19 cellular contexts compared by ENCODE assay signal in genomic region chr1:153552335-153552734, GRCh38. TPM values are rescaled to one million over a fixed set of nuclear protein-coding genes. Genes with fewer than 3 reads are reported as not detected.
A peak's percentile ranks its signal among the peaks of the same experiment; 100 is the strongest.
DNase-seq lines count a peak whose midpoint lies in the region; ATAC-seq, FAIRE-seq and TF ChIP-seq lines count a peak whose summit lies in the region.
"Had no signal": no experiment of that assay in that cellular context is flagged by ENCODE, and none has a peak within 500 bp of the region (broad histone marks: within the 10 kb centered on the region; RNA-seq: fewer than 3 reads in every experiment).

No MANE protein-coding gene starts in this region.

- no peaks in the 10 kb centered on the region for H3K9me2 ChIP-seq in HCT116 (ENCODE audit: insufficient read depth)

- TF ChIP-seq CTCF in HCT116 (IDR thresholded peaks at IDR 0.05 in 2 of 3, conservative IDR thresholded peaks at IDR 0.05 in 1 of 3; ENCODE audit: borderline replicate concordance in 1 of 3, insufficient read depth in 1 of 3, low read depth in 2 of 3, low read length in 2 of 3) (peak in 2 of 3 experiments; percentile 36 to 46; a peak in 4 of 6 replicates), brain microvascular endothelial cell (IDR thresholded peaks at IDR 0.05; ENCODE audit: low read depth, low read length, missing control alignments) (peak; percentile 25)

- H4K91ac ChIP-seq in trophoblast cell (ENCODE audit: low read depth, low read length) = peak overlapping the region; percentile 37

- H3K4me3 ChIP-seq in HCT116 (replicated peaks in 1 of 2; ENCODE audit: low read depth in 1 of 2, low read length in 2 of 2) (no peak overlapping the region), brain microvascular endothelial cell (ENCODE audit: low read depth, low read length) (no peak overlapping the region), trophoblast cell (ENCODE audit: low read depth, low read length) (no peak overlapping the region), small intestine (ENCODE audit: low read depth in 1 of 2, low read length in 2 of 2) (no peak overlapping the region)
- H3K4me3 ChIP-seq: body of pancreas, MG63, sigmoid colon had no signal

- H3K9me3 ChIP-seq in HCT116 (ENCODE audit: control insufficient read depth in 1 of 2, insufficient read depth in 1 of 2, low read depth in 1 of 2, low read length in 2 of 2) (no peaks in the 10 kb centered on the region), trophoblast cell (ENCODE audit: insufficient read depth, low read depth, low read length) (no peaks in the 10 kb centered on the region), small intestine (ENCODE audit: control insufficient read depth, low read depth) (no peaks in the 10 kb centered on the region)
- H3K9me3 ChIP-seq: body of pancreas, MG63, sigmoid colon had no signal

- H3K4ac ChIP-seq in trophoblast cell (ENCODE audit: low read depth, low read length) = no peak overlapping the region

- H3K9ac ChIP-seq in HCT116 (ENCODE audit: low read length) (peak overlapping the region; percentile 20; the same call in 1 of the 2 replicates), trophoblast cell (ENCODE audit: low read length) (no peak overlapping the region)

- H3K79me1 ChIP-seq in trophoblast cell (ENCODE audit: low read length) = peaks cover 49% of the 10 kb centered on the region

- POLR2A ChIA-PET in HCT116 (lab: Charles Lee) = interaction anchor here (1.1 to 8.1 kb wide), 5 partner anchors 9 to 46 kb away, joined by 3 to 78 read pairs (median 8); partner anchors contain the start of genes S100A2 and S100A6
- POLR2A ChIA-PET in activated CD4-positive, alpha-beta memory T cell treated with anti-CD3 and anti-CD28 coated beads, Interleukin-2, amount 10 ng/mL, durations not matched to agents 7 days and 5 days (lab: Charles Lee) = interaction anchor here (0.9 to 2.6 kb wide), 5 partner anchors 8 to 20 kb away, joined by 3 to 13 read pairs (median 4); partner anchors contain the start of gene S100A5

- H4K20me1 ChIP-seq in HCT116 (ENCODE audit: insufficient read depth) = no peaks in the 10 kb centered on the region

- no CpG with 5 or more reads among the region's 8 CpGs for WGBS in trophoblast cell (ENCODE audit: extremely low coverage, insufficient coverage, insufficient read length)
- 85 to 92% (median 87%) methylated on average over 8 of the region's 8 CpGs for WGBS in small intestine, 3 donors

- no peaks in the 10 kb centered on the region for H3K36me3 Mint-ChIP-seq in activated CD4-positive, alpha-beta memory T cell treated with anti-CD3 and anti-CD28 coated beads, Interleukin-2, amount 10 ng/mL, durations not matched to agents 7 days and 5 days (ENCODE audit: low read depth)

- no peaks in the 10 kb centered on the region for H3K9me3 Mint-ChIP-seq in activated CD4-positive, alpha-beta memory T cell treated with anti-CD3 and anti-CD28 coated beads, Interleukin-2, amount 10 ng/mL, durations not matched to agents 7 days and 5 days
- H3K9me3 Mint-ChIP-seq: activated CD4-positive, alpha-beta T cell treated with anti-CD3 and anti-CD28 coated beads, Interleukin-2, amount 10 ng/mL, durations not matched to agents 7 days and 5 days had no signal

- peak; percentile 54 for ATAC-seq in HCT116
- ATAC-seq: body of pancreas, Panc1 had no signal

- TF ChIP-seq RAD21 in HCT116 (IDR thresholded peaks at IDR 0.05; ENCODE audit: low read depth) = no peak

- H3K27ac ChIP-seq in HCT116 (ENCODE audit: low read depth, low read length) = no peak overlapping the region
- H3K27ac ChIP-seq in brain microvascular endothelial cell = no peak overlapping the region
- no peak overlapping the region for H3K27ac ChIP-seq in trophoblast cell (ENCODE audit: low read depth, low read length)
- H3K27ac ChIP-seq in small intestine (ENCODE audit: low read depth in 1 of 2, low read length in 1 of 2) = no peak overlapping the region
- H3K27ac ChIP-seq: body of pancreas had no signal

- in situ Hi-C loops in brain microvascular endothelial cell (cut with HindIII; ENCODE audit: low pct_ligation_motif_present, low sequenced_read_pairs) = no loop called here

- H3K27me3 ChIP-seq in HCT116 (ENCODE audit: insufficient read depth, low read length) = no peaks in the 10 kb centered on the region
- H3K27me3 ChIP-seq in brain microvascular endothelial cell (replicated peaks) = no peaks in the 10 kb centered on the region
- H3K27me3 ChIP-seq in trophoblast cell (ENCODE audit: insufficient read depth, low read length) = no peaks in the 10 kb centered on the region
- H3K27me3 ChIP-seq in small intestine (ENCODE audit: control insufficient read depth in 2 of 2, insufficient read depth in 2 of 2, low read length in 2 of 2) = no peaks in the 10 kb centered on the region
- H3K27me3 ChIP-seq: body of pancreas, MG63, sigmoid colon had no signal

- CTCF ChIA-PET in HCT116 (lab: Charles Lee) = interaction anchor here (1.0 to 2.6 kb wide), 5 partner anchors 9 to 41 kb away, joined by 3 to 11 read pairs (median 3); no protein-coding TSS in a partner anchor
- CTCF ChIA-PET in activated CD4-positive, alpha-beta memory T cell treated with anti-CD3 and anti-CD28 coated beads, Interleukin-2, amount 10 ng/mL, durations not matched to agents 7 days and 5 days (lab: Charles Lee) = interaction anchor here (0.9 to 3.1 kb wide), 3 partner anchors 9 to 20 kb away, joined by 3 to 15 read pairs (median 9); no protein-coding TSS in a partner anchor

- H3K36me3 ChIP-seq in HCT116 (ENCODE audit: control insufficient read depth in 1 of 2, insufficient read depth in 2 of 2, low read length in 2 of 2) (no peaks in the 10 kb centered on the region), brain microvascular endothelial cell (replicated peaks) (no peaks in the 10 kb centered on the region), trophoblast cell (ENCODE audit: control insufficient read depth in 1 of 2, insufficient read depth in 2 of 2, low read length in 2 of 2) (no peaks in the 10 kb centered on the region), small intestine (ENCODE audit: control insufficient read depth in 2 of 2, insufficient read depth in 2 of 2, low read length in 2 of 2) (no peaks in the 10 kb centered on the region)
- H3K36me3 ChIP-seq: MG63, sigmoid colon had no signal

- H3K4me1 ChIP-seq in HCT116 (ENCODE audit: control insufficient read depth in 1 of 2, insufficient read depth in 2 of 2, low read length in 2 of 2) = peaks cover 45 to 73% of the 10 kb centered on the region in 2 experiments
- H3K4me1 ChIP-seq in trophoblast cell (ENCODE audit: control insufficient read depth in 1 of 2, insufficient read depth in 2 of 2, low read length in 2 of 2) = peaks cover 49 to 52% of the 10 kb centered on the region in 2 experiments
- peaks cover 0 to 10% of the 10 kb centered on the region in 2 donors for H3K4me1 ChIP-seq in small intestine (ENCODE audit: control insufficient read depth in 2 of 2, insufficient read depth in 1 of 2, low read depth in 1 of 2, low read length in 1 of 2)

- intact Hi-C loops in HCT116 (cut with micrococcal nuclease) = no loop called here

- RAD21 ChIA-PET in HCT116 (lab: Charles Lee; ENCODE audit: low non-redundant PET in 1 of 2, low total read pairs in 2 of 2, uncharacterized antibody in 2 of 2, unreplicated experiment in 2 of 2) = interaction anchor here in 1 of 2 experiments (0.6 kb wide), 1 partner anchor 20 kb away, joined by 3 read pairs; no protein-coding TSS in a partner anchor

- no peak overlapping the region for H4K8ac ChIP-seq in trophoblast cell (ENCODE audit: low read depth, low read length)

- H3K23ac ChIP-seq in trophoblast cell (ENCODE audit: low read length) = no peak overlapping the region

- no peak for FAIRE-seq in small intestine (lab: Jason Lieb, UNC)
- FAIRE-seq: G401.6 had no signal

- H2BK120ac ChIP-seq in trophoblast cell (ENCODE audit: insufficient read depth, low read length, poor library complexity) = no peak overlapping the region

- no TSS peak for BruUV-seq in HCT116 (replicated peaks; lab: Mats Ljungman, UMichigan)

- H3K79me2 ChIP-seq in HCT116 (ENCODE audit: insufficient read depth, low read length) = no peaks in the 10 kb centered on the region
- H3K79me2 ChIP-seq in trophoblast cell (ENCODE audit: control insufficient read depth, insufficient read depth, low read length, poor library complexity) = peaks cover 14% of the 10 kb centered on the region

- H2AK5ac ChIP-seq in trophoblast cell (ENCODE audit: low read length) = no peak overlapping the region

- H3K4me1 Mint-ChIP-seq in activated CD4-positive, alpha-beta memory T cell treated with anti-CD3 and anti-CD28 coated beads, Interleukin-2, amount 10 ng/mL, durations not matched to agents 7 days and 5 days = peaks cover 31% of the 10 kb centered on the region

- no peak overlapping the region for H3K27ac Mint-ChIP-seq in activated CD4-positive, alpha-beta memory T cell treated with anti-CD3 and anti-CD28 coated beads, Interleukin-2, amount 10 ng/mL, durations not matched to agents 7 days and 5 days
- H3K27ac Mint-ChIP-seq: activated CD4-positive, alpha-beta T cell treated with anti-CD3 and anti-CD28 coated beads, Interleukin-2, amount 10 ng/mL, durations not matched to agents 7 days and 5 days had no signal

- peaks cover 3% of the 10 kb centered on the region for H3K27me3 Mint-ChIP-seq in activated CD4-positive, alpha-beta memory T cell treated with anti-CD3 and anti-CD28 coated beads, Interleukin-2, amount 10 ng/mL, durations not matched to agents 7 days and 5 days
- H3K27me3 Mint-ChIP-seq: activated CD4-positive, alpha-beta T cell treated with anti-CD3 and anti-CD28 coated beads, Interleukin-2, amount 10 ng/mL, durations not matched to agents 7 days and 5 days had no signal

- H2BK12ac ChIP-seq in trophoblast cell (ENCODE audit: low read length) = no peak overlapping the region

- H4K12ac ChIP-seq in trophoblast cell (ENCODE audit: low read depth, low read length) = no peak overlapping the region

- DNase-seq in HCT116 (ENCODE audit: low read depth, low spot score) = no peak
- DNase-seq in brain microvascular endothelial cell = no peak
- DNase-seq in trophoblast cell = no peak
- DNase-seq in small intestine = no peak
- DNase-seq in EL = no peak
- no peak for DNase-seq in activated CD4-positive, alpha-beta memory T cell treated with anti-CD3 and anti-CD28 coated beads, Interleukin-2, amount 10 ng/mL, durations not matched to agents 7 days and 5 days
- DNase-seq: activated CD4-positive, alpha-beta T cell treated with anti-CD3 and anti-CD28 coated beads, Interleukin-2, amount 10 ng/mL, durations not matched to agents 7 days and 5 days; activated naive CD4-positive, alpha-beta T cell treated with anti-CD3 and anti-CD28 coated beads, Interleukin-2, amount 50 U/mL, for 16 hours; body of pancreas; COR-L47; MG63; NCI-H226 had no signal

- no peak overlapping the region for H3K4me3 Mint-ChIP-seq in activated CD4-positive, alpha-beta memory T cell treated with anti-CD3 and anti-CD28 coated beads, Interleukin-2, amount 10 ng/mL, durations not matched to agents 7 days and 5 days
- H3K4me3 Mint-ChIP-seq: activated CD4-positive, alpha-beta T cell treated with anti-CD3 and anti-CD28 coated beads, Interleukin-2, amount 10 ng/mL, durations not matched to agents 7 days and 5 days had no signal

- no peak overlapping the region for H2BK5ac ChIP-seq in trophoblast cell (ENCODE audit: low read depth, low read length, poor library complexity)

- peak overlapping the region; percentile 42; the same call in 1 of the 2 replicates for H3K4me2 ChIP-seq in HCT116 (ENCODE audit: low read length)
- H3K4me2 ChIP-seq in trophoblast cell (ENCODE audit: low read length) = no peak overlapping the region

- no peak overlapping the region for H3K14ac ChIP-seq in trophoblast cell (ENCODE audit: low read length)

- no peak overlapping the region for H2AFZ ChIP-seq in HCT116 (ENCODE audit: low read depth, low read length, poor library complexity, severe bottlenecking)
- H2AFZ ChIP-seq in trophoblast cell (ENCODE audit: insufficient read depth, low read length, poor library complexity) = no peak overlapping the region

- TF ChIP-seq POLR2A in HCT116 (IDR thresholded peaks at IDR 0.05; ENCODE audit: borderline replicate concordance, extremely low read depth, insufficient read depth, insufficient read length) = no peak

- no peak overlapping the region for H3K18ac ChIP-seq in trophoblast cell (ENCODE audit: low read length)

RNA-seq across cellular contexts. Expression of gene S100A3, which starts 3.3 kb away (rescaled TPM):
- total RNA-seq in HCT116 (2021; ENCODE audit: unreplicated experiment) = 4.2 TPM
- 5.2 and 7.9 TPM in 2 replicates for polyA plus RNA-seq in HCT116 (2012)
- 29.8 and 31.8 TPM in 2 replicates for polyA plus RNA-seq in trophoblast cell (2013)
- 1 to 10 TPM in 2 of 3 donors, not detected in 1; 2.1 to 4.3 TPM for polyA plus RNA-seq in small intestine
- not detected for total RNA-seq in activated CD4-positive, alpha-beta memory T cell treated with anti-CD3 and anti-CD28 coated beads, Interleukin-2, amount 10 ng/mL, durations not matched to agents 7 days and 5 days
- total RNA-seq: activated CD4-positive, alpha-beta T cell treated with anti-CD3 and anti-CD28 coated beads, Interleukin-2, amount 10 ng/mL, durations not matched to agents 7 days and 5 days; body of pancreas had no signal

RNA-seq across cellular contexts. Expression of gene S100A4, which starts 6.7 kb away (rescaled TPM):
- total RNA-seq in HCT116 (2021; ENCODE audit: unreplicated experiment) = 384 TPM
- polyA plus RNA-seq in HCT116 (2012) = 374 and 390 TPM in 2 replicates
- 154 and 165 TPM in 2 replicates for polyA plus RNA-seq in trophoblast cell (2013)
- 100 to 1,000 TPM in 2 of 3 donors, 10 to 100 TPM in 1; 49.6 to 230 (median 108) TPM for polyA plus RNA-seq in small intestine
- total RNA-seq in activated CD4-positive, alpha-beta memory T cell treated with anti-CD3 and anti-CD28 coated beads, Interleukin-2, amount 10 ng/mL, durations not matched to agents 7 days and 5 days = 1,000 to 10,000 TPM; 1,297 to 1,322 TPM

RNA-seq across cellular contexts. Expression of gene S100A5, which starts 11.6 kb away (rescaled TPM):
- total RNA-seq in HCT116 (2021; ENCODE audit: unreplicated experiment) = 6.0 TPM
- 4.3 and 5.1 TPM in 2 replicates for polyA plus RNA-seq in HCT116 (2012)
- polyA plus RNA-seq in trophoblast cell (2013) = 0.37 and 0.40 TPM in 2 replicates
- under 1 TPM in 1 of 3 donors, not detected in 2; 0.18 TPM for polyA plus RNA-seq in small intestine
- total RNA-seq in activated CD4-positive, alpha-beta memory T cell treated with anti-CD3 and anti-CD28 coated beads, Interleukin-2, amount 10 ng/mL, durations not matched to agents 7 days and 5 days = 1 to 10 TPM; 2.2 to 4.7 TPM
- total RNA-seq: body of pancreas, dermis microvascular lymphatic vessel endothelial cell, lower leg skin, omental fat pad, sigmoid colon, subcutaneous adipose tissue had no signal
- polyA plus RNA-seq: sigmoid colon had no signal

RNA-seq across cellular contexts. Expression of gene S100A2, which starts 13.3 kb away (rescaled TPM):
- total RNA-seq in HCT116 (2021; ENCODE audit: unreplicated experiment) = 24.8 TPM
- 62.5 and 80.9 TPM in 2 replicates for polyA plus RNA-seq in HCT116 (2012)
- polyA plus RNA-seq in trophoblast cell (2013) = 6.5 and 6.7 TPM in 2 replicates
- polyA plus RNA-seq in small intestine = 1 to 10 TPM; 3.6 to 9.8 (median 5.4) TPM
- total RNA-seq in activated CD4-positive, alpha-beta memory T cell treated with anti-CD3 and anti-CD28 coated beads, Interleukin-2, amount 10 ng/mL, durations not matched to agents 7 days and 5 days = 1 to 10 TPM in 1 of 2 experiments, under 1 TPM in 1; 0.85 to 1.2 TPM
- total RNA-seq: body of pancreas had no signal

RNA-seq across cellular contexts. Expression of gene S100A6, which starts 16.5 kb away (rescaled TPM):
- total RNA-seq in HCT116 (2021; ENCODE audit: unreplicated experiment) = 1,633 TPM
- polyA plus RNA-seq in HCT116 (2012) = 3,046 and 3,157 TPM in 2 replicates
- polyA plus RNA-seq in trophoblast cell (2013) = 120 and 129 TPM in 2 replicates
- polyA plus RNA-seq in small intestine = 1,000 to 10,000 TPM; 1,645 to 4,929 (median 2,330) TPM
- 100 to 1,000 TPM; 781 to 799 TPM for total RNA-seq in activated CD4-positive, alpha-beta memory T cell treated with anti-CD3 and anti-CD28 coated beads, Interleukin-2, amount 10 ng/mL, durations not matched to agents 7 days and 5 days
